Comparison of ENCODE assay signal across 7 cellular contexts in the genomic region with DNA sequence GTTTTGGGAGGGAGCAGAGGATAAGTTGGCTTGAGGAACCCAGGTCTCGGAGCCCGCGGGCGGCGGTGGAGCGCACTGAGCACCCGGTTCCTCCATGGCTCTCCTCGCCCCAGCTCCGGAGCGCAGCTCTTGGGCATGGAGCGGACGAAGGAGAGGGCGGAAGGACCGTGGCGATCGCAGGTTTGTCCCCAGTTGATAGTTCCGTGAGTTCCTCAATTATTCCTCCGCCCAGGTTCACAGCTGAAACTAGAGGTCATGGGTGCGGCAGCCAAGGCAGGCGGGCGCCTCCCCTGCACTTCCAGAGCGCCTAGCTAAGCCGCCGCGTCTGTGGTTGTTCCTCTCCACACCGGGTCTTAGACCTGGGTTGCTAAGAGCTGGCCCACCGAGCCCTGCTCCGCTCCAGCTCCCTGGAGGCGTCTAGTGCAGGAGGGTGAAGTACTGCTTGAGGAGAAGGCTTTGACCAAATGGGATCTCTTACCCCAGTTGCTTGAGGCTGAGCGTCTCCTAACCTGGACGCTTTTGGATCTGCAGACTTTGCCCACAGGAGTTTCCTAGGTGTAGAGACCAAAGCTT. TPM values are rescaled to one million over a fixed set of nuclear protein-coding genes. Genes with fewer than 3 reads are reported as not detected.
DNase-seq lines count a peak whose midpoint lies in the region; ATAC-seq, FAIRE-seq and TF ChIP-seq lines count a peak whose summit lies in the region.

A gene with protein sequence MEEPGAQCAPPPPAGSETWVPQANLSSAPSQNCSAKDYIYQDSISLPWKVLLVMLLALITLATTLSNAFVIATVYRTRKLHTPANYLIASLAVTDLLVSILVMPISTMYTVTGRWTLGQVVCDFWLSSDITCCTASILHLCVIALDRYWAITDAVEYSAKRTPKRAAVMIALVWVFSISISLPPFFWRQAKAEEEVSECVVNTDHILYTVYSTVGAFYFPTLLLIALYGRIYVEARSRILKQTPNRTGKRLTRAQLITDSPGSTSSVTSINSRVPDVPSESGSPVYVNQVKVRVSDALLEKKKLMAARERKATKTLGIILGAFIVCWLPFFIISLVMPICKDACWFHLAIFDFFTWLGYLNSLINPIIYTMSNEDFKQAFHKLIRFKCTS (minus strand): TSS at position 184 of the 573 bp plus-strand sequence. CDS start 88 bp downstream, at position 96.

- TF ChIP-seq POLR2A in stomach (IDR thresholded peaks at IDR 0.05) = no peak
- TF ChIP-seq POLR2A in GM18505 (IDR thresholded peaks at IDR 0.05; ENCODE audit: borderline replicate concordance, extremely low read depth, insufficient read depth, insufficient read length) = no peak

- H3K27ac Mint-ChIP-seq in brain = peak within 1 kb of the TSS in 2 of 5 experiments; percentile 26 to 52

- H3K4me1 Mint-ChIP-seq in brain = peaks cover 50% of the 10 kb centered on the region

- H3K9me3 ChIP-seq in kidney (ENCODE audit: control insufficient read depth in 1 of 2, low read length in 2 of 2) = no peaks in the 10 kb centered on the region
- H3K9me3 ChIP-seq in stomach = no peaks in the 10 kb centered on the region

- H3K9me3 Mint-ChIP-seq in brain = peaks cover 0 to 4% (median 0%) of the 10 kb centered on the region in 5 experiments

- H3K27me3 Mint-ChIP-seq in brain = peaks cover 85% of the 10 kb centered on the region

- H3K4me1 ChIP-seq in kidney (ENCODE audit: control insufficient read depth in 1 of 2, insufficient read depth in 1 of 2, low read depth in 1 of 2, low read length in 2 of 2) (peaks cover 6 to 15% of the 10 kb centered on the region in 2 donors), stomach (peaks cover 4 to 46% (median 38%) of the 10 kb centered on the region in 4 donors)

- peaks cover 3 to 57% (median 29%) of the 10 kb centered on the region in 3 donors for H3K27me3 ChIP-seq in stomach

- H3K36me3 ChIP-seq in kidney (ENCODE audit: control insufficient read depth in 1 of 2, insufficient read depth in 2 of 2, low read length in 2 of 2) (no peaks in the 10 kb centered on the region), stomach (no peaks in the 10 kb centered on the region)

- ATAC-seq in GM18505 (IDR thresholded peaks at IDR 0.05; ENCODE audit: unreplicated experiment) (no peak), GM19328 (IDR thresholded peaks at IDR 0.05; ENCODE audit: unreplicated experiment) (no peak)

- H3K27ac ChIP-seq in kidney (ENCODE audit: low read depth in 2 of 2, low read length in 2 of 2) = no peak within 1 kb of the TSS
- H3K27ac ChIP-seq in stomach = peak within 1 kb of the TSS; percentile 33 to 74 (median 67)

- 1 to 7% (median 2%) methylated on average over 31 of the region's 31 CpGs for WGBS in stomach, 5 donors

- DNase-seq in KBM-7 (peak; percentile 45), kidney (no peak), stomach (peak; percentile 55), NCI-H1417 treated with DMSO at 0.1 percent for 48 hours (lab: John Stamatoyannopoulos, UW) (no peak)

- TF ChIP-seq CTCF in brain (conservative IDR thresholded peaks at IDR 0.05) (no peak), kidney (IDR thresholded peaks at IDR 0.05; ENCODE audit: borderline replicate concordance, extremely low read depth, insufficient read depth) (no peak), stomach (IDR thresholded peaks at IDR 0.05) (no peak)

- no peak within 1 kb of the TSS for H3K9ac ChIP-seq in kidney (ENCODE audit: low read length in 2 of 2)

- intact Hi-C loops in kidney (cut with DNase I) (no loop called here), stomach (cut with DNase I; ENCODE audit: low total_unique reads) (no loop called here)

- in situ Hi-C loops in KBM-7 (cut with MboI; ENCODE audit: low pct_unique_long_range_greater_than_20kb, low sequenced_read_pairs) = no loop called here

- H3K36me3 Mint-ChIP-seq in brain = no peaks in the 10 kb centered on the region

- no peak for TF ChIP-seq EP300 in stomach (IDR thresholded peaks at IDR 0.05)

- H3K4me3 ChIP-seq in kidney (ENCODE audit: low read length in 2 of 2) = peak within 1 kb of the TSS; percentile 48 to 57
- H3K4me3 ChIP-seq in stomach = peak within 1 kb of the TSS; percentile 42 to 57 (median 48)

- peak within 1 kb of the TSS; percentile 80 to 93 (median 87) for H3K4me3 Mint-ChIP-seq in brain

- no peak for FAIRE-seq in kidney (lab: Jason Lieb, UNC)

RNA-seq across cellular contexts. Expression of the gene that starts here (rescaled TPM):
- polyA plus RNA-seq in brain (ENCODE audit: insufficient read depth, low read depth, low replicate concordance) (0.48 TPM), kidney (ENCODE audit: insufficient read depth, low read depth, low replicate concordance) (0.26 TPM), stomach (under 1 TPM in 2 of 3 donors, not detected in 1; 0.10 to 0.31 TPM)
- total RNA-seq in kidney (1.9 TPM), stomach (1 to 10 TPM in 3 of 5 donors, not detected in 2; 2.3 to 3.5 (median 3.3) TPM)

Comparison
In these comparisons a context has a peak if more than half of its experiments do, and no peak if none do; other contexts are left out.
1. DNase-seq: peak in KBM-7 (single experiment) and stomach (single experiment); none in kidney (single experiment) and NCI-H1417 treated with DMSO at 0.1 percent for 48 hours (single experiment).
2. H3K27ac ChIP-seq: peak in stomach (5 of 5); none in kidney (0 of 2).